30 cellular contexts compared by ENCODE assay signal in the genomic region with DNA sequence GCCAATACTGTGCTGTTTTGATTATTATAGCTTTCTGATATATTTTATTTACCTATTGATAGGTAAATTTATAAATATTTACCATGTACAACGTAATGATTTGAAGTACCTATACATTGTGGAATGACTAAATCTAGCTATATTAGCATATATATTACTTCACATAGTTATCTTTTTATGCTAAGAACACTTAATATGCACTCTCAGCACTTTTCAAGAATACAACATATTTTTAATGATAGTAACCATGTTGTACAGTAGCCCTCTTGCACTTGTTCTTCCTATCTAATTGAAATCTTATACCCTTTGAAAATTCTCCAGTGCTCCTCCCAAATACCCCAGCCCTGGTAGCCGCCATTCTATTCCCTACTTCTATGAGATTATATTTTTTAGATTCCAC.
"Had no signal": no experiment of that assay in that cellular context is flagged by ENCODE, and none has a peak within 500 bp of the region (broad histone marks: within the 10 kb centered on the region; RNA-seq: fewer than 3 reads in every experiment).

No MANE protein-coding gene starts in this region.

- H3K27ac ChIP-seq: neural progenitor cell, ovary, parathyroid adenoma, psoas muscle, skin epidermis, spleen, suprapubic skin, testis, tibial artery, transverse colon, upper lobe of right lung, vagina had no signal

- H3K79me2 ChIP-seq: parathyroid adenoma had no signal

- H3K27me3 ChIP-seq: neural progenitor cell, ovary, spleen, suprapubic skin, testis, tibial artery, transverse colon, upper lobe of right lung, vagina had no signal

- H3K4me3 ChIP-seq: neural progenitor cell, ovary, psoas muscle, skin epidermis, smooth muscle cell, spleen, suprapubic skin, testis, tibial artery, transverse colon, upper lobe of right lung, vagina had no signal

- H3K9ac ChIP-seq: neural progenitor cell, parathyroid adenoma had no signal

- ATAC-seq: naive thymus-derived CD4-positive, alpha-beta T cell; natural killer cell; psoas muscle; right cardiac atrium; sciatic nerve; stimulated activated memory B cell treated with anti-CD40 and anti-IgM and Interleukin-4, amounts not matched to agents 10 μg/mL and 1 μg/mL and 100 μg/mL, for 72 hours; stimulated activated naive CD8-positive, alpha-beta T cell treated with anti-CD3 and anti-CD28 coated beads, Interleukin-15, amount 100 ng/mL, for 72 hours; stimulated activated naive CD8-positive, alpha-beta T cell treated with anti-CD3 and anti-CD28 coated beads, Interleukin-15, Interleukin-2, amounts not matched to agents 100 U/mL and 50 U/mL, for 24 hours; upper lobe of right lung had no signal

- H3K4me2 ChIP-seq: neural progenitor cell, smooth muscle cell had no signal

- H3K9me3 ChIP-seq: ovary, suprapubic skin, testis, tibial artery, upper lobe of right lung, vagina had no signal

- FAIRE-seq: urothelium cell line had no signal

- H2AFZ ChIP-seq: neural progenitor cell, parathyroid adenoma had no signal

- DNase-seq: naive thymus-derived CD4-positive, alpha-beta T cell; natural killer cell; occipital lobe; ovary; posterior cingulate gyrus; psoas muscle; right cardiac atrium; spleen; stimulated activated CD4-positive, alpha-beta T cell treated with anti-CD3 and anti-CD28 coated beads, Interleukin-12 subunit alpha, Interleukin-12 subunit beta, amount 100 ng/mL, for 4 hours; stimulated activated CD4-positive, alpha-beta T cell treated with anti-CD3 and anti-CD28 coated beads, Interleukin-1b, Interleukin-23, amount 100 ng/mL, for 48 hours; stimulated activated CD4-positive, alpha-beta T cell treated with anti-CD3 and anti-CD28 coated beads, Interleukin-4, amount 100 ng/mL, for 1 hour; stimulated activated CD4-positive, alpha-beta T cell treated with anti-CD3 and anti-CD28 coated beads, Interleukin-4, amount 100 ng/mL, for 4 hours; stimulated activated CD8-positive, alpha-beta memory T cell treated with anti-CD3 and anti-CD28 coated beads, Interleukin-4, amount 100 ng/mL, for 48 hours; stimulated activated naive CD4-positive, alpha-beta T cell; stimulated activated naive CD8-positive, alpha-beta T cell treated with anti-CD3 and anti-CD28 coated beads, Interleukin-15, amount 100 ng/mL, for 72 hours; stimulated activated naive CD8-positive, alpha-beta T cell treated with anti-CD3 and anti-CD28 coated beads, Interleukin-15, Interleukin-2, amounts not matched to agents 100 U/mL and 50 U/mL, for 24 hours; substantia nigra; testis; tibial artery; transverse colon; upper lobe of right lung had no signal

- H3K4me1 ChIP-seq: neural progenitor cell, parathyroid adenoma, psoas muscle, spleen, suprapubic skin, testis, tibial artery, transverse colon, upper lobe of right lung, vagina had no signal

- H3K36me3 ChIP-seq: neural progenitor cell, ovary, spleen, suprapubic skin, tibial artery, transverse colon, upper lobe of right lung, vagina had no signal
